ENCODE assay signal across 18 cellular contexts in the genomic region with DNA sequence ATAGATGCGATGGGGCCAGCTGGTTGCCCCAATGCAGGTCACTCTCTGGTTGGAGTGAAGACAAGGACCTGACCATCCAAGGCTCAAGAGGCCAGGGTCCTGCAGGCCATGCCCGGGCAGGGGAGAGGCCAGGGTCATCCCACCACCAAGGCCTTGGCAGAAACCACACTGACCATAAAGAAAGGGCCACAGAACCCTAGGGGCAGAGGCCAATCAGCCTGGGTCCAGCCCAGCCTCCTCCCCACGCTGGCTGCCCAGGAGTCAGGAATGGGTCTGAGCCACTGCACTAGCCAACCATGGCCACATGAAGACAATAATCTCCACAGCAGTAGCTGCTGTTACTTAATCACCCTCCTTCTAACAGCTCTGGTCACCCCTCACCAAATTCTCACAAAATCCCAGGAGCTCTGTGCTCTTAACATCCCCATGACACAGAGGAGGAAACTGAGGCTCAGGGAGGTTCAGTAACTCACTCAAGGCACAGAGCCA. TPM values are rescaled to one million over a fixed set of nuclear protein-coding genes. Genes with fewer than 3 reads are reported as not detected.
DNase-seq lines count a peak whose midpoint lies in the region; ATAC-seq and TF ChIP-seq lines count a peak whose summit lies in the region.
"Had no signal": no experiment of that assay in that cellular context is flagged by ENCODE, and none has a peak within 500 bp of the region (broad histone marks: within the 10 kb centered on the region; RNA-seq: fewer than 3 reads in every experiment).

No MANE protein-coding gene starts in this region.

- no peaks in the 10 kb centered on the region for H3K9me3 Mint-ChIP-seq in endodermal cell
- H3K9me3 Mint-ChIP-seq: CD4-positive, alpha-beta memory T cell; dendritic cell treated with granulocyte-macrophage colony-stimulating factor and Interleukin-4, amounts not matched to agents 40 ng/mL and 50 ng/mL, for 4 days; IgD-negative memory B cell had no signal

- DNase-seq in right cardiac atrium (peak in 2 of 3 donors; percentile 11 to 31), left cardiac atrium (no peak), endodermal cell (no peak), osteoblast (ENCODE audit: insufficient read length, low spot score, missing footprints) (peak; percentile 71), vagina (ENCODE audit: extremely low spot score in 2 of 2) (no peak), occipital lobe (lab: John Stamatoyannopoulos, UW) (no peak), NCI-H524 treated with DMSO at 0.1 percent for 48 hours (lab: John Stamatoyannopoulos, UW) (no peak)
- DNase-seq: CD4-positive, alpha-beta memory T cell; GOT3; NCI-H2029 treated with DMSO at 0.1 percent for 48 hours; retina had no signal

- no peak for TF ChIP-seq POLR2A in vagina (IDR thresholded peaks at IDR 0.05)

- no peaks in the 10 kb centered on the region for H3K9me3 ChIP-seq in right cardiac atrium (ENCODE audit: control insufficient read depth, low read length)
- no peaks in the 10 kb centered on the region for H3K9me3 ChIP-seq in endodermal cell (ENCODE audit: control insufficient read depth, low read length)
- no peaks in the 10 kb centered on the region for H3K9me3 ChIP-seq in osteoblast (ENCODE audit: low read depth, low read length)
- H3K9me3 ChIP-seq in vagina = no peaks in the 10 kb centered on the region

- no peaks in the 10 kb centered on the region for H3K27me3 ChIP-seq in right cardiac atrium (ENCODE audit: control insufficient read depth, insufficient read depth)
- H3K27me3 ChIP-seq in endodermal cell (ENCODE audit: control insufficient read depth, insufficient read depth, low read length, poor library complexity, severe bottlenecking) = no peaks in the 10 kb centered on the region
- H3K27me3 ChIP-seq in osteoblast (ENCODE audit: insufficient read depth, low read length) = no peaks in the 10 kb centered on the region
- H3K27me3 ChIP-seq in vagina = no peaks in the 10 kb centered on the region

- H3K4me1 ChIP-seq in right cardiac atrium (ENCODE audit: control insufficient read depth, insufficient read depth, low read length) (peaks cover 44% of the 10 kb centered on the region), endodermal cell (ENCODE audit: control insufficient read depth, insufficient read depth, low read length) (peaks cover 17% of the 10 kb centered on the region), osteoblast (ENCODE audit: insufficient read depth, low read length) (peaks cover 47% of the 10 kb centered on the region), vagina (peaks cover 80% of the 10 kb centered on the region)

- H3K36me3 ChIP-seq in endodermal cell (ENCODE audit: control insufficient read depth, insufficient read depth, low read length) = no peaks in the 10 kb centered on the region
- peaks cover 8% of the 10 kb centered on the region for H3K36me3 ChIP-seq in osteoblast (ENCODE audit: insufficient read depth, low read length)
- no peaks in the 10 kb centered on the region for H3K36me3 ChIP-seq in vagina

- no peak overlapping the region for H3K4me2 ChIP-seq in osteoblast (ENCODE audit: insufficient read depth, low read length)

- H3K9ac ChIP-seq in endodermal cell (ENCODE audit: extremely low read depth, low read length, poor library complexity, severe bottlenecking) = no peak overlapping the region

- H3K4me3 Mint-ChIP-seq in endodermal cell = no peak overlapping the region
- H3K4me3 Mint-ChIP-seq: CD4-positive, alpha-beta memory T cell; dendritic cell treated with granulocyte-macrophage colony-stimulating factor and Interleukin-4, amounts not matched to agents 40 ng/mL and 50 ng/mL, for 4 days had no signal

- no peak overlapping the region for H3K4me3 ChIP-seq in right cardiac atrium (ENCODE audit: low read length)
- no peak overlapping the region for H3K4me3 ChIP-seq in endodermal cell (ENCODE audit: low read length)
- H3K4me3 ChIP-seq in osteoblast (ENCODE audit: insufficient read depth, low read length) = no peak overlapping the region
- H3K4me3 ChIP-seq in vagina = no peak overlapping the region

- 91% methylated on average over 3 of the region's 3 CpGs for WGBS in right cardiac atrium
- WGBS in endodermal cell (ENCODE audit: insufficient coverage in 1 of 2, insufficient read length in 1 of 2), 2 experiments = 97 to 100% methylated on average over 2 to 3 of the region's 3 CpGs

- TF ChIP-seq CTCF in endodermal cell (conservative IDR thresholded peaks at IDR 0.05) = no peak
- TF ChIP-seq CTCF in osteoblast (IDR thresholded peaks at IDR 0.05; ENCODE audit: extremely low read depth, low read depth, low read length) = no peak
- TF ChIP-seq CTCF in vagina (IDR thresholded peaks at IDR 0.05) = no peak

- peaks cover 40% of the 10 kb centered on the region for H3K4me1 Mint-ChIP-seq in endodermal cell

- H3K27ac Mint-ChIP-seq in endodermal cell = peak overlapping the region; percentile 65
- H3K27ac Mint-ChIP-seq: CD4-positive, alpha-beta memory T cell; dendritic cell treated with granulocyte-macrophage colony-stimulating factor and Interleukin-4, amounts not matched to agents 40 ng/mL and 50 ng/mL, for 4 days; IgD-negative memory B cell had no signal

- intact Hi-C loops in right cardiac atrium (cut with DNase I) = no loop called here
- intact Hi-C loops in left cardiac atrium (cut with DNase I) = no loop called here
- intact Hi-C loops in vagina (cut with DNase I) = no loop called here

- peaks cover 97% of the 10 kb centered on the region for H3K79me2 ChIP-seq in osteoblast (ENCODE audit: insufficient read depth, low read length)

- no peak for ATAC-seq in right cardiac atrium
- no peak for ATAC-seq in left cardiac atrium
- ATAC-seq in GM21447 (IDR thresholded peaks at IDR 0.05; ENCODE audit: unreplicated experiment) = no peak

- H4K20me1 ChIP-seq in osteoblast (ENCODE audit: insufficient read depth, low read length) = peaks cover 80% of the 10 kb centered on the region

- peaks cover 3% of the 10 kb centered on the region for H3K36me3 Mint-ChIP-seq in endodermal cell (ENCODE audit: low read depth)
- H3K36me3 Mint-ChIP-seq: CD4-positive, alpha-beta memory T cell; IgD-negative memory B cell had no signal

- H3K27ac ChIP-seq in right cardiac atrium (ENCODE audit: low read length) = no peak overlapping the region
- no peak overlapping the region for H3K27ac ChIP-seq in endodermal cell (ENCODE audit: low read depth, low read length)
- H3K27ac ChIP-seq in osteoblast (ENCODE audit: low read depth, low read length) = peak overlapping the region; percentile 1
- peak overlapping the region; percentile 97 for H3K27ac ChIP-seq in vagina
- H3K27ac ChIP-seq: VCaP had no signal

- no peak overlapping the region for H2AFZ ChIP-seq in osteoblast (ENCODE audit: low read length)

- H3K27me3 Mint-ChIP-seq in endodermal cell (ENCODE audit: insufficient read depth) = no peaks in the 10 kb centered on the region

RNA-seq across cellular contexts. Expression of gene BCAR1, which starts 10.2 kb away (rescaled TPM):
- 10 to 100 TPM; 58.1 to 68.8 (median 68.0) TPM for total RNA-seq in right cardiac atrium
- polyA plus RNA-seq in right cardiac atrium = 53.1 TPM
- 10 to 100 TPM; 46.5 to 65.9 TPM for total RNA-seq in left cardiac atrium
- 10 to 100 TPM; 56.2 to 74.3 TPM for total RNA-seq in endodermal cell
- polyA plus RNA-seq in endodermal cell (2013, experiment 1 of 2) = 38.6 TPM
- 33.2 TPM for polyA plus RNA-seq in endodermal cell (2013, experiment 2 of 2)
- 66.9 and 75.3 TPM in 2 replicates for total RNA-seq in osteoblast
- 39.5 TPM for total RNA-seq in vagina
- total RNA-seq in occipital lobe = 15.4 TPM
- polyA plus RNA-seq: IgD-negative memory B cell had no signal

RNA-seq across cellular contexts. Expression of gene CTRB1, which starts 42.8 kb away (rescaled TPM):
- under 1 TPM in 1 of 4 donors, not detected in 3; 0.62 TPM for total RNA-seq in right cardiac atrium
- polyA plus RNA-seq in right cardiac atrium = 0.27 TPM
- 1 to 10 TPM in 1 of 2 donors, under 1 TPM in 1; 0.39 to 1.4 TPM for total RNA-seq in left cardiac atrium
- total RNA-seq in endodermal cell = not detected
- not detected for polyA plus RNA-seq in endodermal cell (2013, experiment 1 of 2)
- polyA plus RNA-seq in endodermal cell (2013, experiment 2 of 2) = not detected
- total RNA-seq in osteoblast = not detected in 2 replicates
- total RNA-seq in vagina = not detected
- total RNA-seq in occipital lobe = not detected
- total RNA-seq: CD4-positive, alpha-beta memory T cell; Daoy; RPMI7951; ureter had no signal
- polyA plus RNA-seq: CD4-positive, alpha-beta memory T cell; IgD-negative memory B cell had no signal

RNA-seq across cellular contexts. Expression of gene CTRB2, which starts 54.7 kb away (rescaled TPM):
- 1 to 10 TPM in 1 of 4 donors, not detected in 3; 2.9 TPM for total RNA-seq in right cardiac atrium
- polyA plus RNA-seq in right cardiac atrium = 0.14 TPM
- not detected for total RNA-seq in left cardiac atrium
- total RNA-seq in endodermal cell = not detected
- polyA plus RNA-seq in endodermal cell (2013, experiment 1 of 2) = not detected
- polyA plus RNA-seq in endodermal cell (2013, experiment 2 of 2) = not detected
- total RNA-seq in osteoblast = not detected in 2 replicates
- total RNA-seq in vagina = not detected
- total RNA-seq in occipital lobe = not detected
- total RNA-seq: CD4-positive, alpha-beta memory T cell; Daoy; RPMI7951; ureter had no signal
- polyA plus RNA-seq: CD4-positive, alpha-beta memory T cell; IgD-negative memory B cell had no signal

Comparison
In these comparisons a context has a peak if more than half of its experiments do, and no peak if none do; other contexts are left out.
1. DNase-seq: peak in right cardiac atrium (2 of 3) and osteoblast (single experiment); none in left cardiac atrium (single experiment), endodermal cell (single experiment), vagina (0 of 2), occipital lobe (single experiment) and NCI-H524 treated with DMSO at 0.1 percent for 48 hours (single experiment).
2. H3K27ac ChIP-seq: peak in osteoblast (single experiment) and vagina (single experiment); none in right cardiac atrium (single experiment) and endodermal cell (single experiment).